In genomic region chr9:124934290-124934689, GRCh38 we compare ENCODE assay signal across 15 cellular contexts. TPM values are rescaled to one million over a fixed set of nuclear protein-coding genes. Genes with fewer than 3 reads are reported as not detected.
DNase-seq lines count a peak whose midpoint lies in the region; ATAC-seq and TF ChIP-seq lines count a peak whose summit lies in the region.
"Had no signal": no experiment of that assay in that cellular context is flagged by ENCODE, and none has a peak within 500 bp of the region (broad histone marks: within the 10 kb centered on the region; RNA-seq: fewer than 3 reads in every experiment).

No MANE protein-coding gene starts in this region.

- no peak overlapping the region for H3K27ac ChIP-seq in brain microvascular endothelial cell
- H3K27ac ChIP-seq: 22Rv1, neutrophil had no signal

- peak; percentile 88 for ATAC-seq in stimulated activated memory B cell treated with anti-CD40 and anti-IgM and Interleukin-4, amounts not matched to agents 10 μg/mL and 1 μg/mL and 100 μg/mL, for 72 hours
- no peak for ATAC-seq in HG02642 (IDR thresholded peaks at IDR 0.05; ENCODE audit: poor library complexity, unreplicated experiment)

- in situ Hi-C loops in brain microvascular endothelial cell (cut with HindIII; ENCODE audit: low pct_ligation_motif_present, low sequenced_read_pairs), result no loop called here

- H3K36me3 ChIP-seq in brain microvascular endothelial cell (replicated peaks), result peaks cover 8% of the 10 kb centered on the region

- no peak for TF ChIP-seq CTCF in brain microvascular endothelial cell (IDR thresholded peaks at IDR 0.05; ENCODE audit: low read depth, low read length, missing control alignments)
- TF ChIP-seq CTCF in glutamatergic neuron (IDR thresholded peaks at IDR 0.05; ENCODE audit: partially characterized antibody, unreplicated experiment), result no peak

- POLR2A ChIA-PET in activated CD4-positive, alpha-beta T cell treated with anti-CD3 and anti-CD28 coated beads, Interleukin-2, amount 10 ng/mL, durations not matched to agents 7 days and 5 days (lab: Charles Lee), result no interaction called here

- no peak overlapping the region for H3K4me3 ChIP-seq in brain microvascular endothelial cell (ENCODE audit: low read depth, low read length)

- peak overlapping the region; percentile 21 for H3K27ac Mint-ChIP-seq in stimulated activated memory B cell treated with anti-CD40 and anti-IgM and Interleukin-4, amounts not matched to agents 10 μg/mL and 1 μg/mL and 100 μg/mL, for 72 hours
- H3K27ac Mint-ChIP-seq in glutamatergic neuron (ENCODE audit: unreplicated experiment), result no peak overlapping the region
- H3K27ac Mint-ChIP-seq in activated CD4-positive, alpha-beta T cell treated with anti-CD3 and anti-CD28 coated beads, Interleukin-2, amount 10 ng/mL, durations not matched to agents 7 days and 5 days, result no peak overlapping the region

- H3K27me3 ChIP-seq in brain microvascular endothelial cell (replicated peaks), result no peaks in the 10 kb centered on the region
- H3K27me3 ChIP-seq: neutrophil had no signal

- peaks cover 26% of the 10 kb centered on the region for H3K4me1 Mint-ChIP-seq in stimulated activated memory B cell treated with anti-CD40 and anti-IgM and Interleukin-4, amounts not matched to agents 10 μg/mL and 1 μg/mL and 100 μg/mL, for 72 hours
- no peaks in the 10 kb centered on the region for H3K4me1 Mint-ChIP-seq in glutamatergic neuron (ENCODE audit: low read depth, unreplicated experiment)
- H3K4me1 Mint-ChIP-seq in activated CD4-positive, alpha-beta T cell treated with anti-CD3 and anti-CD28 coated beads, Interleukin-2, amount 10 ng/mL, durations not matched to agents 7 days and 5 days, result peaks cover 19% of the 10 kb centered on the region

- H3K27me3 Mint-ChIP-seq in stimulated activated memory B cell treated with anti-CD40 and anti-IgM and Interleukin-4, amounts not matched to agents 10 μg/mL and 1 μg/mL and 100 μg/mL, for 72 hours, result no peaks in the 10 kb centered on the region
- no peaks in the 10 kb centered on the region for H3K27me3 Mint-ChIP-seq in glutamatergic neuron (ENCODE audit: unreplicated experiment)
- H3K27me3 Mint-ChIP-seq in activated CD4-positive, alpha-beta T cell treated with anti-CD3 and anti-CD28 coated beads, Interleukin-2, amount 10 ng/mL, durations not matched to agents 7 days and 5 days, result no peaks in the 10 kb centered on the region

- H3K36me3 Mint-ChIP-seq in stimulated activated memory B cell treated with anti-CD40 and anti-IgM and Interleukin-4, amounts not matched to agents 10 μg/mL and 1 μg/mL and 100 μg/mL, for 72 hours, result peaks cover 19% of the 10 kb centered on the region
- no peaks in the 10 kb centered on the region for H3K36me3 Mint-ChIP-seq in glutamatergic neuron (ENCODE audit: unreplicated experiment)
- peaks cover 29% of the 10 kb centered on the region for H3K36me3 Mint-ChIP-seq in activated CD4-positive, alpha-beta T cell treated with anti-CD3 and anti-CD28 coated beads, Interleukin-2, amount 10 ng/mL, durations not matched to agents 7 days and 5 days (ENCODE audit: low read depth)

- CTCF ChIA-PET in activated CD4-positive, alpha-beta T cell treated with anti-CD3 and anti-CD28 coated beads, Interleukin-2, amount 10 ng/mL, durations not matched to agents 7 days and 5 days (lab: Charles Lee), result no interaction called here

- H3K4me3 Mint-ChIP-seq in stimulated activated memory B cell treated with anti-CD40 and anti-IgM and Interleukin-4, amounts not matched to agents 10 μg/mL and 1 μg/mL and 100 μg/mL, for 72 hours, result no peak overlapping the region
- no peak overlapping the region for H3K4me3 Mint-ChIP-seq in glutamatergic neuron (ENCODE audit: unreplicated experiment)
- no peak overlapping the region for H3K4me3 Mint-ChIP-seq in activated CD4-positive, alpha-beta T cell treated with anti-CD3 and anti-CD28 coated beads, Interleukin-2, amount 10 ng/mL, durations not matched to agents 7 days and 5 days

- DNase-seq in SIG-M5 treated with dmso at 0.1 percent for 504 hours (lab: John Stamatoyannopoulos, UW; ENCODE audit: unreplicated experiment) (peak; percentile 46), SIG-M5 (lab: John Stamatoyannopoulos, UW) (no peak), HS-5 (ENCODE audit: low read depth) (peak; percentile 60), brain microvascular endothelial cell (peak; percentile 6), glutamatergic neuron (no peak)
- DNase-seq in activated CD4-positive, alpha-beta T cell treated with anti-CD3 and anti-CD28 coated beads, Interleukin-2, amount 10 ng/mL, durations not matched to agents 7 days and 5 days, result no peak
- DNase-seq: activated gamma-delta T cell treated with Interleukin-2 at 50 U/mL for 16 hours; effector memory CD4-positive, alpha-beta T cell; NCI-H1105 treated with DMSO at 0.1 percent for 48 hours; OCI-M1; stimulated activated CD4-positive, alpha-beta T cell treated with anti-CD3 and anti-CD28 coated beads, Interleukin-1b, Interleukin-23, amount 100 ng/mL, for 48 hours had no signal

- no peaks in the 10 kb centered on the region for H3K9me3 Mint-ChIP-seq in stimulated activated memory B cell treated with anti-CD40 and anti-IgM and Interleukin-4, amounts not matched to agents 10 μg/mL and 1 μg/mL and 100 μg/mL, for 72 hours
- no peaks in the 10 kb centered on the region for H3K9me3 Mint-ChIP-seq in glutamatergic neuron (ENCODE audit: unreplicated experiment)
- H3K9me3 Mint-ChIP-seq in activated CD4-positive, alpha-beta T cell treated with anti-CD3 and anti-CD28 coated beads, Interleukin-2, amount 10 ng/mL, durations not matched to agents 7 days and 5 days, result no peaks in the 10 kb centered on the region

RNA-seq across cellular contexts. Expression of gene GOLGA1, which starts 6.6 kb away (rescaled TPM):
- 18.3 TPM for total RNA-seq in glutamatergic neuron (ENCODE audit: unreplicated experiment)
- 10 to 100 TPM; 15.2 to 19.3 TPM for total RNA-seq in activated CD4-positive, alpha-beta T cell treated with anti-CD3 and anti-CD28 coated beads, Interleukin-2, amount 10 ng/mL, durations not matched to agents 7 days and 5 days

Comparison
In these comparisons a context has a peak if more than half of its experiments do, and no peak if none do; other contexts are left out.
1. DNase-seq: peak in SIG-M5 treated with dmso at 0.1 percent for 504 hours (single experiment), HS-5 (single experiment) and brain microvascular endothelial cell (single experiment); none in SIG-M5 (single experiment), glutamatergic neuron (single experiment) and activated CD4-positive, alpha-beta T cell treated with anti-CD3 and anti-CD28 coated beads, Interleukin-2, amount 10 ng/mL, durations not matched to agents 7 days and 5 days (single experiment).